ENCODE assay signal across 21 cellular contexts in genomic region chr17:56917559-56918296, GRCh38. TPM values are rescaled to one million over a fixed set of nuclear protein-coding genes. Genes with fewer than 3 reads are reported as not detected.
DNase-seq lines count a peak whose midpoint lies in the region; ATAC-seq and TF ChIP-seq lines count a peak whose summit lies in the region.
"Had no signal": no experiment of that assay in that cellular context is flagged by ENCODE, and none has a peak within 500 bp of the region (broad histone marks: within the 10 kb centered on the region; RNA-seq: fewer than 3 reads in every experiment).

No MANE protein-coding gene starts in this region.

- in situ Hi-C loops in mammary epithelial cell (cut with MboI; ENCODE audit: low sequenced_read_pairs in 2 of 2) = no loop called here

- H3K4me2 ChIP-seq in mammary epithelial cell (ENCODE audit: insufficient read depth, low read depth, low read length) = no peak overlapping the region

- H3K9me3 Mint-ChIP-seq in MCF 10A (ENCODE audit: unreplicated experiment) = no peaks in the 10 kb centered on the region
- H3K9me3 Mint-ChIP-seq in activated CD8-positive, alpha-beta memory T cell treated with anti-CD3 and anti-CD28 coated beads, Interleukin-2, amount 10 ng/mL, durations not matched to agents 7 days and 5 days (ENCODE audit: low read depth) = peaks cover 9% of the 10 kb centered on the region

- no TSS peak for BruUV-seq in MCF 10A (replicated peaks; lab: Mats Ljungman, UMichigan)
- BruUV-seq in mammary epithelial cell (replicated peaks; lab: Mats Ljungman, UMichigan) = no TSS peak

- peak overlapping the region; percentile 96 for H3K27ac Mint-ChIP-seq in MCF 10A (ENCODE audit: low read depth, unreplicated experiment)
- no peak overlapping the region for H3K27ac Mint-ChIP-seq in activated CD8-positive, alpha-beta memory T cell treated with anti-CD3 and anti-CD28 coated beads, Interleukin-2, amount 10 ng/mL, durations not matched to agents 7 days and 5 days
- H3K27ac Mint-ChIP-seq: CD8-positive, alpha-beta T cell; memory B cell had no signal

- POLR2A ChIA-PET in MCF 10A (lab: Yijun Ruan, JAX) = no interaction called here

- 100% methylated on average over 4 of the region's 4 CpGs for WGBS in mammary epithelial cell (ENCODE audit: low coverage, missing lambda C conversion rate)

- intact Hi-C loops in MCF 10A (cut with micrococcal nuclease) (no loop called here), mammary epithelial cell (cut with micrococcal nuclease) (no loop called here), vagina (cut with DNase I) (no loop called here), tibial artery (cut with DNase I; ENCODE audit: low total_unique reads) (no loop called here)

- no peak overlapping the region for H3K4me3 Mint-ChIP-seq in MCF 10A (ENCODE audit: unreplicated experiment)
- H3K4me3 Mint-ChIP-seq in activated CD8-positive, alpha-beta memory T cell treated with anti-CD3 and anti-CD28 coated beads, Interleukin-2, amount 10 ng/mL, durations not matched to agents 7 days and 5 days = no peak overlapping the region
- H3K4me3 Mint-ChIP-seq: activated T-cell treated with anti-CD3 and anti-CD28 coated beads, Interleukin-2, amount 50 U/mL, for 4 hours; CD8-positive, alpha-beta T cell; memory B cell had no signal

- H3K9me3 ChIP-seq in mammary epithelial cell (replicated peaks; ENCODE audit: insufficient read depth, low read length) (no peaks in the 10 kb centered on the region), vagina (no peaks in the 10 kb centered on the region), tibial artery (no peaks in the 10 kb centered on the region)

- H3K36me3 ChIP-seq in mammary epithelial cell (ENCODE audit: insufficient read depth, low read length) (no peaks in the 10 kb centered on the region), vagina (no peaks in the 10 kb centered on the region), tibial artery (no peaks in the 10 kb centered on the region)
- H3K36me3 ChIP-seq: cardiac muscle cell, uterus had no signal

- DNase-seq in MCF 10A (ENCODE audit: unreplicated experiment) (no peak), mammary epithelial cell (no peak), OCI-M1 (lab: John Stamatoyannopoulos, UW) (peak; percentile 26), dermis blood vessel endothelial cell (peak; percentile 53), vagina (ENCODE audit: extremely low spot score in 2 of 2) (no peak), tibial artery (no peak), NCI-H2196 (lab: John Stamatoyannopoulos, UW; ENCODE audit: unreplicated experiment) (no peak)
- DNase-seq in activated CD8-positive, alpha-beta memory T cell treated with anti-CD3 and anti-CD28 coated beads, Interleukin-2, amount 10 ng/mL, durations not matched to agents 7 days and 5 days = no peak
- DNase-seq: activated CD4-positive, alpha-beta T cell treated with anti-CD3 and anti-CD28 coated beads, Interleukin-2, amount 50 U/mL, for 4 hours; activated T-cell treated with anti-CD3 and anti-CD28 coated beads, Interleukin-2, amount 50 U/mL, for 4 hours; CD8-positive, alpha-beta T cell; dorsolateral prefrontal cortex; KBM-7; naive thymus-derived CD8-positive, alpha-beta T cell; NCI-H2107; NCI-H510A treated with DMSO at 0.1 percent for 48 hours; stimulated activated CD4-positive, alpha-beta T cell treated with anti-CD3 and anti-CD28 coated beads, Interleukin-2, amount 100 ng/mL, for 48 hours; uterus had no signal

- H3K4me1 Mint-ChIP-seq in MCF 10A (ENCODE audit: insufficient read depth, unreplicated experiment) = peaks cover 33% of the 10 kb centered on the region
- peaks cover 39% of the 10 kb centered on the region for H3K4me1 Mint-ChIP-seq in activated CD8-positive, alpha-beta memory T cell treated with anti-CD3 and anti-CD28 coated beads, Interleukin-2, amount 10 ng/mL, durations not matched to agents 7 days and 5 days

- H3K27me3 ChIP-seq in mammary epithelial cell (ENCODE audit: insufficient read depth, low read length) (no peaks in the 10 kb centered on the region), vagina (no peaks in the 10 kb centered on the region), tibial artery (no peaks in the 10 kb centered on the region)
- H3K27me3 ChIP-seq: dorsolateral prefrontal cortex, uterus had no signal

- peaks cover 22% of the 10 kb centered on the region for H3K79me2 ChIP-seq in mammary epithelial cell (ENCODE audit: insufficient read depth, low read length)

- H4K20me1 ChIP-seq in mammary epithelial cell (ENCODE audit: insufficient read depth, low read length) = no peaks in the 10 kb centered on the region

- H3K4me3 ChIP-seq in mammary epithelial cell (replicated peaks in 1 of 3; ENCODE audit: insufficient read depth in 1 of 3, low read depth in 2 of 3, low read length in 3 of 3) (no peak overlapping the region), vagina (no peak overlapping the region), tibial artery (no peak overlapping the region)
- H3K4me3 ChIP-seq: cardiac muscle cell, dorsolateral prefrontal cortex, uterus had no signal

- ATAC-seq in activated CD8-positive, alpha-beta memory T cell treated with anti-CD3 and anti-CD28 coated beads, Interleukin-2, amount 10 ng/mL, durations not matched to agents 7 days and 5 days = no peak
- ATAC-seq: activated T-cell treated with anti-CD3 and anti-CD28 coated beads, Interleukin-2, amount 50 U/mL, for 4 hours; CD8-positive, alpha-beta T cell; naive thymus-derived CD8-positive, alpha-beta T cell; Right ventricle myocardium inferior had no signal

- no peak overlapping the region for H3K9ac ChIP-seq in mammary epithelial cell (ENCODE audit: insufficient read depth, low read length)

- no peak for TF ChIP-seq POLR2A in vagina (IDR thresholded peaks at IDR 0.05)

- H3K36me3 Mint-ChIP-seq in MCF 10A (ENCODE audit: insufficient read depth, unreplicated experiment) = no peaks in the 10 kb centered on the region
- peaks cover 32% of the 10 kb centered on the region for H3K36me3 Mint-ChIP-seq in activated CD8-positive, alpha-beta memory T cell treated with anti-CD3 and anti-CD28 coated beads, Interleukin-2, amount 10 ng/mL, durations not matched to agents 7 days and 5 days
- H3K36me3 Mint-ChIP-seq: memory B cell had no signal

- peaks cover 24% of the 10 kb centered on the region for H3K4me1 ChIP-seq in mammary epithelial cell (ENCODE audit: insufficient read depth, low read length)
- peaks cover 19% of the 10 kb centered on the region for H3K4me1 ChIP-seq in vagina
- H3K4me1 ChIP-seq in tibial artery = peaks cover 4 to 22% (median 16%) of the 10 kb centered on the region in 4 donors
- H3K4me1 ChIP-seq: uterus had no signal

- dilution Hi-C loops in mammary epithelial cell (cut with HindIII; ENCODE audit: low sequenced_read_pairs) = no loop called here

- CTCF ChIA-PET in MCF 10A (lab: Yijun Ruan, JAX) (no interaction called here), mammary epithelial cell (lab: Charles Lee; ENCODE audit: low non-redundant PET) (no interaction called here)
- CTCF ChIA-PET in activated CD8-positive, alpha-beta memory T cell treated with anti-CD3 and anti-CD28 coated beads, Interleukin-2, amount 10 ng/mL, durations not matched to agents 7 days and 5 days (lab: Charles Lee) = no interaction called here

- no peak overlapping the region for H3K27ac ChIP-seq in mammary epithelial cell (ENCODE audit: insufficient read depth, low read depth, low read length)
- H3K27ac ChIP-seq in vagina = peak overlapping the region; percentile 96
- no peak overlapping the region for H3K27ac ChIP-seq in tibial artery
- H3K27ac ChIP-seq: cardiac muscle cell, dorsolateral prefrontal cortex, uterus had no signal

- H2AFZ ChIP-seq in mammary epithelial cell (ENCODE audit: low read depth, low read length) = no peak overlapping the region

- TF ChIP-seq CTCF in MCF 10A (IDR thresholded peaks at IDR 0.05; ENCODE audit: unreplicated experiment) (no peak), mammary epithelial cell (conservative IDR thresholded peaks at IDR 0.05 in 1 of 2, IDR thresholded peaks at IDR 0.05 in 1 of 2; ENCODE audit: extremely low read depth in 1 of 2, insufficient read depth in 1 of 2, low read depth in 1 of 2, low read length in 2 of 2) (no peak), vagina (IDR thresholded peaks at IDR 0.05) (no peak), tibial artery (IDR thresholded peaks at IDR 0.05) (no peak)

- no peaks in the 10 kb centered on the region for H3K27me3 Mint-ChIP-seq in MCF 10A (ENCODE audit: insufficient read depth, unreplicated experiment)
- no peaks in the 10 kb centered on the region for H3K27me3 Mint-ChIP-seq in activated CD8-positive, alpha-beta memory T cell treated with anti-CD3 and anti-CD28 coated beads, Interleukin-2, amount 10 ng/mL, durations not matched to agents 7 days and 5 days
- H3K27me3 Mint-ChIP-seq: memory B cell; naive thymus-derived CD8-positive, alpha-beta T cell had no signal

RNA-seq across cellular contexts. Expression of gene TRIM25, which starts 3.9 kb away (rescaled TPM):
- total RNA-seq in MCF 10A (2022) = 178 and 215 TPM in 2 replicates
- total RNA-seq in mammary epithelial cell = 10 to 100 TPM; 49.5 to 95.0 TPM
- 34.9 TPM for polyA plus RNA-seq in mammary epithelial cell
- polyA minus RNA-seq in mammary epithelial cell = 57.2 TPM
- 33.2 and 51.0 TPM in 2 replicates for total RNA-seq in dermis blood vessel endothelial cell
- total RNA-seq in vagina = 70.0 TPM
- total RNA-seq in activated CD8-positive, alpha-beta memory T cell treated with anti-CD3 and anti-CD28 coated beads, Interleukin-2, amount 10 ng/mL, durations not matched to agents 7 days and 5 days = 100 to 1,000 TPM; 166 to 227 TPM

RNA-seq across cellular contexts. Expression of gene COIL, which starts 43.1 kb away (rescaled TPM):
- total RNA-seq in MCF 10A (2022) = 15.4 and 17.2 TPM in 2 replicates
- 10 to 100 TPM; 11.0 to 14.8 TPM for total RNA-seq in mammary epithelial cell
- 6.2 TPM for polyA plus RNA-seq in mammary epithelial cell
- 4.6 TPM for polyA minus RNA-seq in mammary epithelial cell
- total RNA-seq in dermis blood vessel endothelial cell = 16.5 and 18.8 TPM in 2 replicates
- 9.8 TPM for total RNA-seq in vagina
- 10 to 100 TPM; 16.6 to 21.3 TPM for total RNA-seq in activated CD8-positive, alpha-beta memory T cell treated with anti-CD3 and anti-CD28 coated beads, Interleukin-2, amount 10 ng/mL, durations not matched to agents 7 days and 5 days

Comparison
In these comparisons a context has a peak if more than half of its experiments do, and no peak if none do; other contexts are left out.
1. DNase-seq: peak in OCI-M1 (single experiment) and dermis blood vessel endothelial cell (single experiment); none in MCF 10A (single experiment), mammary epithelial cell (single experiment), vagina (0 of 2), activated CD8-positive, alpha-beta memory T cell treated with anti-CD3 and anti-CD28 coated beads, Interleukin-2, amount 10 ng/mL, durations not matched to agents 7 days and 5 days (single experiment), tibial artery (0 of 2) and NCI-H2196 (single experiment).